8 cellular contexts compared by ENCODE assay signal in the genomic region with DNA sequence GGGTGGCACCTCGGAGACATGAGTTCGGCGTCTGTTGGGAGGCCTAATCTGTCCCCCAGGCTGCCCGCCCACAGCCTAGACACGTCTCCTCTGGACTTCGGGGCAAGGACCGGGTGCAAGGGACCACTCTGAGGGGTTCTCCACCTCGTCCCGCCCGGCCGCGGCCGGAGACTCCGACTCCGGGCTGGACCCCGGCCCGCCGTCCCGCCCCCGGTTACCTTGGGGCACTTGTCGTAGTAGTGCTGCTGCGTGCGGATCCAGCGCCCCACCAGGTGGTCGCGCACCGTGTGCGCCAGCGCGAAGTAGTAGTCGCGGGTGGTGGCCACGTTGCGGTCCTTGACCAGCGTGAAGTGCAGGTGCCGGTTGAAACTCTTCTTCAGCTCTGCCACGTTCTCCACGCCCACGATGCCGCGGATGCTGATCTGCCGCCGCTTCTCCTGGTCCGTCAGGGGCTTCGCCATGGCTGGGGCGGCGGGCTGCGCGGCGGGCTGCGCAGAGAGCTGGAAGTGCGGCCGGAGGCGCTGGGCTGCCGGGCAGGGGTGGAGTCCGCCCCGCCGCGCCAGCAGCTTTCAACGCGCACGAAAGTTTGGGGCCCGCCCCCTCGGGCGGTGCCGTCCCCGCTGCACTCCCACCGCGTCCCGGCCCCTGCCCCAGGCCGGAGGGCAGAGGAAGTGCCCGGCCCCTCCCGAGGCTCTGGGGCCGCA. TPM values are rescaled to one million over a fixed set of nuclear protein-coding genes. Genes with fewer than 3 reads are reported as not detected.
DNase-seq lines count a peak whose midpoint lies in the region; ATAC-seq, FAIRE-seq and TF ChIP-seq lines count a peak whose summit lies in the region.

Gene PYGL, minus strand, starts transcription at position 541 of the 704 bp plus-strand sequence. Its CDS starts 80 bp downstream, at position 461.

- peak; percentile 73 for ATAC-seq in GM18498 (IDR thresholded peaks at IDR 0.05; ENCODE audit: unreplicated experiment)
- ATAC-seq in HG03571 (IDR thresholded peaks at IDR 0.05; ENCODE audit: unreplicated experiment): peak; percentile 60
- peak; percentile 91 for ATAC-seq in GM12878
- no peak for ATAC-seq in GM21423 (IDR thresholded peaks at IDR 0.05; ENCODE audit: unreplicated experiment)

- no TSS peak for BruUV-seq in GM12878 (replicated peaks; lab: Mats Ljungman, UMichigan)

- RAD21 ChIA-PET in GM12878 (lab: Charles Lee; ENCODE audit: unreplicated experiment): no interaction called here

- POLR2A ChIA-PET in AG04450 (lab: Yijun Ruan, JAX) (interaction anchor here (0.5 to 1.1 kb wide), 5 partner anchors 17 to 276 kb away, joined by 3 to 4 read pairs (median 3); partner anchors contain the start of gene SAV1), GM12878 (lab: Charles Lee) (no interaction called here)

- no peak for TF ChIP-seq RAD21 in GM12878 (IDR thresholded peaks at IDR 0.05; ENCODE audit: insufficient read depth, low read depth, low read length)

- TF ChIP-seq POLR2A in GM12878 (IDR thresholded peaks at IDR 0.05; ENCODE audit: low read depth, low read length) (no peak), sigmoid colon (IDR thresholded peaks at IDR 0.05) (peak in 1 of 2 donors; percentile 21)

- peak within 1 kb of the TSS; percentile 57 for H2AFZ ChIP-seq in GM12878 (ENCODE audit: control insufficient read depth, low read depth, low read length)

- H3K27ac ChIP-seq in AG04450 (ENCODE audit: low read depth, low read length) (peak within 1 kb of the TSS; percentile 39), GM12878 (ENCODE audit: control insufficient read depth, insufficient read depth) (no peak within 1 kb of the TSS), iPS-18a (ENCODE audit: low read length) (no peak within 1 kb of the TSS), sigmoid colon (peak within 1 kb of the TSS; percentile 73 to 85 (median 82))

- H4K20me1 ChIP-seq in GM12878 (ENCODE audit: control insufficient read depth, insufficient read depth): no peaks in the 10 kb centered on the region

- H3K9me3 ChIP-seq in AG04450 (ENCODE audit: control insufficient read depth, insufficient read depth, low read length) (0 out of 2 replicates have a peak, but pooled peaks cover 3% of the 10 kb centered on the region), GM12878 (replicated peaks; ENCODE audit: control insufficient read depth, insufficient read depth, low read length) (no peaks in the 10 kb centered on the region; the same call in 2 of the 3 replicates), iPS-18a (ENCODE audit: control insufficient read depth, low read depth, low read length) (no peaks in the 10 kb centered on the region), sigmoid colon (no peaks in the 10 kb centered on the region)

- TF ChIP-seq EP300 in GM12878 (IDR thresholded peaks at IDR 0.05; ENCODE audit: borderline replicate concordance in 1 of 2, control insufficient read depth in 1 of 2, low read depth in 2 of 2, low read length in 2 of 2) (no peak), sigmoid colon (IDR thresholded peaks at IDR 0.05) (no peak)

- intact Hi-C loops in GM12878 (cut with micrococcal nuclease; ENCODE audit: unreplicated experiment) (no loop called here), sigmoid colon (cut with DNase I) (no loop called here)

- no peaks in the 10 kb centered on the region for H3K36me3 ChIP-seq in GM12878 (ENCODE audit: control insufficient read depth in 2 of 2, insufficient read depth in 2 of 2, low read length in 1 of 2)
- no peaks in the 10 kb centered on the region for H3K36me3 ChIP-seq in iPS-18a (ENCODE audit: control insufficient read depth, low read depth, low read length)
- H3K36me3 ChIP-seq in sigmoid colon: no peaks in the 10 kb centered on the region

- no peak for DNase-seq in AG04450 (ENCODE audit: low read depth, low spot score)
- DNase-seq in RKO (ENCODE audit: low spot score): peak; percentile 60
- DNase-seq in GM12878 (ENCODE audit: low read depth, low spot score): no peak
- peak; percentile 88 for DNase-seq in sigmoid colon

- WGBS in GM12878 (ENCODE audit: insufficient coverage, insufficient replicate concordance, low lambda C conversion rate, missing lambda C conversion rate): 4% methylated on average over 71 of the region's 74 CpGs
- WGBS in sigmoid colon, 2 donors: 0 to 1% methylated on average over 74 of the region's 74 CpGs

- H3K79me2 ChIP-seq in GM12878 (ENCODE audit: control insufficient read depth, insufficient read depth, low read length): no peaks in the 10 kb centered on the region

- TF ChIP-seq CTCF in AG04450 (IDR thresholded peaks at IDR 0.05; ENCODE audit: low read depth, low read length) (no peak), GM12878 (IDR thresholded peaks at IDR 0.05 in 2 of 3, conservative IDR thresholded peaks at IDR 0.05 in 1 of 3; ENCODE audit: control insufficient read depth in 2 of 3, extremely low read depth in 1 of 3, insufficient read depth in 1 of 3, low read depth in 3 of 3, low read length in 3 of 3) (no peak), sigmoid colon (IDR thresholded peaks at IDR 0.05) (no peak)

- H3K9ac ChIP-seq in GM12878 (ENCODE audit: control insufficient read depth, insufficient read depth, low read length) (peak within 1 kb of the TSS; percentile 43; the same call in 1 of the 2 replicates), iPS-18a (ENCODE audit: low read length) (peak within 1 kb of the TSS; percentile 26)

- FAIRE-seq in GM12878 (lab: Jason Lieb, UNC): no peak

- peaks cover 8% of the 10 kb centered on the region for H3K4me1 ChIP-seq in GM12878 (ENCODE audit: control insufficient read depth, insufficient read depth, low read length)
- H3K4me1 ChIP-seq in iPS-18a (ENCODE audit: control insufficient read depth, low read depth, low read length): peaks cover 11% of the 10 kb centered on the region
- H3K4me1 ChIP-seq in sigmoid colon: peaks cover 0 to 12% (median 4%) of the 10 kb centered on the region in 4 donors

- H3K4me3 ChIP-seq in AG04450 (ENCODE audit: low read depth, low read length) (peak within 1 kb of the TSS; percentile 88), GM12878 (peak within 1 kb of the TSS; percentile 65), iPS-18a (ENCODE audit: low read length) (peak within 1 kb of the TSS; percentile 89), sigmoid colon (peak within 1 kb of the TSS; percentile 66 to 97 (median 78))

- H3K27me3 ChIP-seq in AG04450 (ENCODE audit: control insufficient read depth, insufficient read depth, low read length): no peaks in the 10 kb centered on the region
- H3K27me3 ChIP-seq in GM12878 (replicated peaks in 1 of 2; ENCODE audit: control insufficient read depth in 2 of 2, insufficient read depth in 2 of 2, low read length in 1 of 2): peaks cover 6 to 14% of the 10 kb centered on the region in 2 experiments
- peaks cover 6% of the 10 kb centered on the region for H3K27me3 ChIP-seq in iPS-18a (ENCODE audit: control insufficient read depth, insufficient read depth, low read length)
- no peaks in the 10 kb centered on the region for H3K27me3 ChIP-seq in sigmoid colon

- in situ Hi-C loops in GM12878 (cut with MboI): no loop called here

- CTCF ChIA-PET in AG04450 (lab: Charles Lee) (interaction anchor here (1.2 to 1.3 kb wide), 2 partner anchors 15 to 84 kb away, joined by 3 to 7 read pairs; no protein-coding TSS in a partner anchor), GM12878 (lab: Yijun Ruan, JAX) (no interaction called here)

- H3K4me2 ChIP-seq in GM12878 (ENCODE audit: control insufficient read depth, insufficient read depth): peak within 1 kb of the TSS; percentile 91

- SMC1A ChIA-PET in GM12878 (lab: Charles Lee; ENCODE audit: uncharacterized antibody, unreplicated experiment): no interaction called here

TF ChIP-seq in GM12878, 131 proteins besides CTCF, POLR2A, EP300 and RAD21 (continues in another document):
- 0 out of 2 replicates have a peak, but pooled peaks have one; percentile 4 for TF ChIP-seq SPI1 (IDR thresholded peaks at IDR 0.05; ENCODE audit: borderline replicate concordance, insufficient read depth, low read depth, low read length)
- TF ChIP-seq RBBP5 (conservative IDR thresholded peaks at IDR 0.05): no peak
- TF ChIP-seq TAF1 (IDR thresholded peaks at IDR 0.05; ENCODE audit: borderline replicate concordance, low read depth, low read length): no peak
- no peak for TF ChIP-seq MLLT1 (IDR thresholded peaks at IDR 0.05)
- no peak for TF ChIP-seq MTA2 (IDR thresholded peaks at IDR 0.05; ENCODE audit: low read depth)
- no peak for TF ChIP-seq ZNF24 (IDR thresholded peaks at IDR 0.05)
- TF ChIP-seq IKZF1 (conservative IDR thresholded peaks at IDR 0.05): no peak

RNA-seq across cellular contexts. Expression of gene PYGL, which starts in this region (rescaled TPM):
- polyA plus RNA-seq in AG04450 (2011; rRNA removed): 57.8 and 60.4 TPM in 2 replicates
- 47.8 and 52.5 TPM in 2 replicates for polyA minus RNA-seq in AG04450 (2011; rRNA and poly(A)+ RNA removed)
- total RNA-seq in GM12878 (2013; cell fraction: nucleolus; rRNA removed): 0.39 TPM in 1 of 2 replicates, not detected in the other
- 1.3 and 1.4 TPM in 2 replicates for total RNA-seq in GM12878 (2014; rRNA removed)
- total RNA-seq in GM12878 (2014; rRNA removed; fragmentation: Illumina TruSeq; extraction: Trizol): 0.55 and 0.76 TPM in 2 replicates
- 1.1 and 1.4 TPM in 2 replicates for total RNA-seq in GM12878 (2021)
- polyA plus RNA-seq in GM12878 (2011; ENCODE audit: low read depth): 0.35 TPM
- polyA plus RNA-seq in GM12878 (2011; rRNA removed): 0.05 and 0.09 TPM in 2 replicates
- 0.03 and 0.05 TPM in 2 replicates for polyA plus RNA-seq in GM12878 (2011; cell fraction: cytosol; rRNA removed)
- polyA plus RNA-seq in GM12878 (2011; cell fraction: nucleus; rRNA removed): 0.03 TPM in 1 of 2 replicates, not detected in the other
- polyA plus RNA-seq in GM12878 (2012): 0.66 and 1.2 TPM in 2 replicates
- 0.66 and 2.0 TPM in 2 replicates for polyA plus RNA-seq in GM12878 (2014; fragmentation: Illumina TruSeq; extraction: Trizol)
- polyA plus RNA-seq in GM12878 (2014; fragmentation: Nextera tagmentation; extraction: Ambion mirVana): under 1 TPM; 0.43 to 0.88 TPM
- 0.48 and 0.59 TPM in 2 replicates for polyA plus RNA-seq in GM12878 (2014; rRNA removed)
- 1 to 10 TPM in 1 of 2 experiments, under 1 TPM in 1; 0.82 to 1.3 TPM for polyA plus RNA-seq in GM12878 (2016; fragmentation: Nextera tagmentation; extraction: Ambion mirVana)
- polyA minus RNA-seq in GM12878 (2011; rRNA and poly(A)+ RNA removed): not detected in 2 replicates
- polyA minus RNA-seq in GM12878 (2011; cell fraction: cytosol; rRNA and poly(A)+ RNA removed): 0.62 TPM in 1 of 2 replicates, not detected in the other
- not detected in 2 replicates for polyA minus RNA-seq in GM12878 (2011; cell fraction: nucleus; rRNA and poly(A)+ RNA removed)
- 10 to 100 TPM; 32.0 to 49.9 (median 41.0) TPM for total RNA-seq in sigmoid colon
- polyA plus RNA-seq in sigmoid colon: 10 to 100 TPM; 21.7 to 37.4 (median 24.6) TPM

Comparison
In these comparisons a context has a peak if more than half of its experiments do, and no peak if none do; other contexts are left out.
1. RNA of gene PYGL (total RNA-seq): 32.0 to 49.9 TPM in sigmoid colon; 0.39 to 1.4 TPM in GM12878; every median in the first group is over 10 times any median in the second.
2. RNA of gene PYGL (polyA plus RNA-seq): 57.8 to 60.4 TPM in AG04450 and 21.7 to 37.4 TPM in sigmoid colon; 0.03 to 2.0 TPM in GM12878; every median in the first group is over 4 times any median in the second.
3. DNase-seq: peak in RKO (single experiment) and sigmoid colon (single experiment); none in AG04450 (single experiment) and GM12878 (single experiment).
4. H3K27ac ChIP-seq: peak in AG04450 (single experiment) and sigmoid colon (4 of 4); none in GM12878 (single experiment) and iPS-18a (single experiment).
5. Peak in every context shown above with its lines, with median percentiles within 50 percentile points of each other: H3K4me3 ChIP-seq.